ENCODE assay signal across 22 cellular contexts in the genomic region with DNA sequence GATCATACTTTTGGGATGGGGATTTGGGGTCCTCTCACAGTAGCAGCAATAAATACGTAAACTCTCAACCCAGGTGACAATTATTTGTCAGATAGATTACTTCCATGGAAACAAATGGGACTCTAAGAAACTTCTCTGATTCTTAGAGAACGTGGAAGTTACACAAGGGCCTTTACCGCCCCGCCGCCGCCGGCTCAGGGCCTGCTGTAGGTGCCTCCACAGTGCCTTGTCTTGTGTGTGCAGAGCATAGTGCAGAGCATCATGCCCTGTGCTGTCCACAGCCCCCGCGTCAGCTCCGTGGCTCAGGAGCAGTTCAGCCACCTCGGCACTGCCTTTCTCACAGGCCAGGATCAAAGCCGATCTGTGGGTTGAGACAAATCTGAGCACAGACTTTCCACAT. TPM values are rescaled to one million over a fixed set of nuclear protein-coding genes. Genes with fewer than 3 reads are reported as not detected.
"Had no signal": no experiment of that assay in that cellular context is flagged by ENCODE, and none has a peak within 500 bp of the region (broad histone marks: within the 10 kb centered on the region; RNA-seq: fewer than 3 reads in every experiment).

No MANE protein-coding gene starts in this region.

- H3K36me3 ChIP-seq: gastrocnemius medialis, heart right ventricle, left lung, lower lobe of right lung had no signal

- H3K27me3 ChIP-seq: esophagus squamous epithelium, gastrocnemius medialis, heart right ventricle had no signal

- H3K4me3 ChIP-seq: coronary artery, esophagus squamous epithelium, gastrocnemius medialis, heart right ventricle, left lung, lower lobe of right lung, mucosa of descending colon had no signal

- H3K27ac ChIP-seq: coronary artery, epithelial cell of prostate, esophagus squamous epithelium, gastrocnemius medialis, heart right ventricle, left lung, lower lobe of right lung had no signal

- DNase-seq: effector CD8-positive, alpha-beta T cell; effector memory CD8-positive, alpha-beta T cell; endodermal cell; erythroblast; esophagus squamous epithelium; foreskin fibroblast; foreskin melanocyte; gastrocnemius medialis; glutamatergic neuron; head of caudate nucleus; heart right ventricle; hippocampal formation; left cardiac atrium; left lung; left ventricle myocardium superior; lower lobe of right lung; mesenchymal stem cell; mucosa of descending colon; naive B cell had no signal

- H3K9me3 ChIP-seq: esophagus squamous epithelium, gastrocnemius medialis, heart right ventricle, left lung, lower lobe of right lung, mucosa of descending colon had no signal

RNA-seq across cellular contexts. Expression of gene ANKRD35, which starts 11.0 kb away (rescaled TPM):
- total RNA-seq: kidney epithelial cell had no signal
